8 cellular contexts compared by ENCODE assay signal in the genomic region with DNA sequence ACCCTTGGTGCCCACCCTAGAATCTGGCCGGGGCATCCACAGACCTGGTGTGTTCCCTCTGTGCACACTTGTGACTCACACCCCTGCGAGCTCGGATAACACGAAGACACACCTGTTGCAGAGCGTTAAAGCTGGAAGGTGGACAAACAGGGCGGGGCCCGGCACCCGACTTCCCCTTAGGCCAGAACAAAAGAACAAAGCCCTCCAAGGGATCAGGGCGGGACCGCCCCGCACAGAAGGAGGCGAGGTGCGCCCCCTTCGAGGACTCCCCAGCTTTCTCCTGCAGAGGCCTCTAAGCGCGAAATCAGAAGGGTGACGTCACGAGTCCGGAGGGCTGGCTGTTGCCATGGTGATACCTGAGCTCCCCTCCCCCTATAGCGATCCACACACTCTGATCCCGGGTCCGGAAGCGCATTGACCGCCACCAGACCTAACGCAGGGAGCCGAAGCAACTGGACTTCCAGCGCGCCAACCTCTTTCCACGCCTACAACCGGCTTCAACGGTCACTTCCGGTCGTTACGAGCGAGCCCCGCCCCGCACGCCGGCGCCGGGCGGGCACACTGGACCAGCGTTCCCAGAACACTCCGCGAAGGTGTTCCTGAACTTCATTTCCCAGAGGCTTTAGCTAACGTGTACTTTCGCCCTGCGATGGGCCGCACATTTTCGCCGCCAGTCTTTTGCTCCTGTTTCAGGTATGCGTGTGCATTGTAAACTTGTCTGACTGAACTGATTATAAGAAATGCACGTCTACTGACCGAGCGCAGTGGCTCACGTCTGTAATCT. TPM values are rescaled to one million over a fixed set of nuclear protein-coding genes. Genes with fewer than 3 reads are reported as not detected.
DNase-seq lines count a peak whose midpoint lies in the region; ATAC-seq, FAIRE-seq and TF ChIP-seq lines count a peak whose summit lies in the region.

A gene (minus strand): TSS at position 489 of the 784 bp plus-strand sequence. CDS start 811 bp downstream, outside the sequence.

- H3K9me3 Mint-ChIP-seq in T-helper 1 cell treated with Interleukin-12 subunit alpha and Interleukin-12 subunit beta and Interleukin-4 antibody, amounts not matched to agents 30 μg/mL and 1 μg/mL, for 36 hours = peaks cover 9% of the 10 kb centered on the region

- H3K27me3 ChIP-seq in prostate gland (replicated peaks; ENCODE audit: insufficient read depth) = no peaks in the 10 kb centered on the region

- H3K9me3 ChIP-seq in prostate gland = no peaks in the 10 kb centered on the region

- H3K4me3 Mint-ChIP-seq in T-helper 1 cell treated with Interleukin-12 subunit alpha and Interleukin-12 subunit beta and Interleukin-4 antibody, amounts not matched to agents 30 μg/mL and 1 μg/mL, for 36 hours = peak within 1 kb of the TSS; percentile 90

- H3K27me3 Mint-ChIP-seq in T-helper 1 cell treated with Interleukin-12 subunit alpha and Interleukin-12 subunit beta and Interleukin-4 antibody, amounts not matched to agents 30 μg/mL and 1 μg/mL, for 36 hours (ENCODE audit: low read depth) = peaks cover 6% of the 10 kb centered on the region

- ATAC-seq in HG02884 (IDR thresholded peaks at IDR 0.05; ENCODE audit: unreplicated experiment) (peak; percentile 73), left ventricle myocardium superior (peak; percentile 100)

- peaks cover 40% of the 10 kb centered on the region for H3K36me3 Mint-ChIP-seq in T-helper 1 cell treated with Interleukin-12 subunit alpha and Interleukin-12 subunit beta and Interleukin-4 antibody, amounts not matched to agents 30 μg/mL and 1 μg/mL, for 36 hours (ENCODE audit: low read depth)

- peak within 1 kb of the TSS; percentile 91 for H3K27ac Mint-ChIP-seq in T-helper 1 cell treated with Interleukin-12 subunit alpha and Interleukin-12 subunit beta and Interleukin-4 antibody, amounts not matched to agents 30 μg/mL and 1 μg/mL, for 36 hours

- DNase-seq in GM13977 (ENCODE audit: low spot score) = peak; percentile 86
- peak; percentile 70 for DNase-seq in NCI-H1694 (lab: John Stamatoyannopoulos, UW)
- DNase-seq in left ventricle myocardium superior = peak; percentile 96
- peak; percentile 96 for DNase-seq in prostate gland (ENCODE audit: low spot score)
- peak; percentile 94 for DNase-seq in urothelium cell line (ENCODE audit: low spot score)

- H3K4me1 ChIP-seq in prostate gland (replicated peaks) = no peaks in the 10 kb centered on the region

- peak; percentile 70 for TF ChIP-seq POLR2A in prostate gland (IDR thresholded peaks at IDR 0.05)

- TF ChIP-seq CTCF in GM13977 (IDR thresholded peaks at IDR 0.05; ENCODE audit: extremely low read depth, insufficient read depth, missing control alignments) = peak; percentile 24
- peak in 3 of 4 experiments; percentile 4 to 19 (median 9) for TF ChIP-seq CTCF in prostate gland (IDR thresholded peaks at IDR 0.05)

- peaks cover 38% of the 10 kb centered on the region for H3K4me1 Mint-ChIP-seq in T-helper 1 cell treated with Interleukin-12 subunit alpha and Interleukin-12 subunit beta and Interleukin-4 antibody, amounts not matched to agents 30 μg/mL and 1 μg/mL, for 36 hours (ENCODE audit: low read depth)

- in situ Hi-C loops in GM13977 (cut with MboI; ENCODE audit: low pct_unique_long_range_greater_than_20kb, low sequenced_read_pairs, unreplicated experiment) = no loop called here

- FAIRE-seq in urothelium cell line (lab: Jason Lieb, UNC) = peak; percentile 13

- peak within 1 kb of the TSS; percentile 63 to 80 for H3K4me3 ChIP-seq in prostate gland

- under 1% methylated on average over 56 of the region's 56 CpGs for WGBS in prostate gland

- intact Hi-C loops in left ventricle myocardium superior (cut with micrococcal nuclease) (no loop called here), prostate gland (cut with DNase I) (loop anchor here (5.0 to 10.0 kb wide), 3 partner anchors 44 to 1512 kb away; no protein-coding TSS in a partner anchor)

- no peaks in the 10 kb centered on the region for H3K36me3 ChIP-seq in prostate gland

- H3K27ac ChIP-seq in angular gyrus (ENCODE audit: low read depth, low read length) (peak within 1 kb of the TSS; percentile 62), prostate gland (peak within 1 kb of the TSS; percentile 92 to 94)

RNA-seq across cellular contexts. Expression of the gene that starts here (rescaled TPM):
- total RNA-seq in left ventricle myocardium superior (4.1 TPM), prostate gland (1 to 10 TPM; 6.2 to 8.2 TPM)

Comparison
In these comparisons a context has a peak if more than half of its experiments do, and no peak if none do; other contexts are left out.
1. Peak in every context shown above with its lines: DNase-seq, ATAC-seq, H3K4me3 ChIP-seq and H3K27ac ChIP-seq.